8 cellular contexts compared by ENCODE assay signal in genomic region chr14:63852817-63853730, GRCh38. TPM values are rescaled to one million over a fixed set of nuclear protein-coding genes. Genes with fewer than 3 reads are reported as not detected.
A peak's percentile ranks its signal among the peaks of the same experiment; 100 is the strongest.
DNase-seq lines count a peak whose midpoint lies in the region; ATAC-seq, FAIRE-seq and TF ChIP-seq lines count a peak whose summit lies in the region.

SYNE2 (plus strand) TSS chr14:63853004; CDS start chr14:63909149, 56,145 bp downstream.

- H4K20me1 ChIP-seq in H1 (replicated peaks in 1 of 2; ENCODE audit: control insufficient read depth in 1 of 2, insufficient read depth in 2 of 2, low read length in 2 of 2) = peaks cover 5 to 14% of the 10 kb centered on the region in 2 experiments

- H3K14ac ChIP-seq in H1 (ENCODE audit: insufficient read length) = no peak within 1 kb of the TSS

- H3K27ac ChIP-seq in H1 (ENCODE audit: low read depth, low read length) = no peak within 1 kb of the TSS; the same call in 1 of the 2 replicates
- peak within 1 kb of the TSS; percentile 91 for H3K27ac ChIP-seq in mesendoderm (ENCODE audit: low read depth, low read length)

- TF ChIP-seq RAD21 in H1 (IDR thresholded peaks at IDR 0.05 in 1 of 2, conservative IDR thresholded peaks at IDR 0.05 in 1 of 2; ENCODE audit: low read depth in 2 of 2, low read length in 2 of 2) = peak; percentile 6 to 43; a peak in 2 of 4 replicates

- no peaks in the 10 kb centered on the region for H3K9me3 ChIP-seq in H1 (ENCODE audit: insufficient read depth in 2 of 2, low read depth in 1 of 2, low read length in 1 of 2)

- H2AFZ ChIP-seq in H1 (ENCODE audit: low read length) = peak within 1 kb of the TSS; percentile 99

- H2BK20ac ChIP-seq in H1 (ENCODE audit: low read length) = no peak within 1 kb of the TSS

- H3K36me3 ChIP-seq in H1 (ENCODE audit: control insufficient read depth in 2 of 4, insufficient read depth in 4 of 4, low read length in 3 of 4) = no peaks in the 10 kb centered on the region
- H3K36me3 ChIP-seq in mesendoderm (ENCODE audit: control insufficient read depth, insufficient read depth, low read length) = no peaks in the 10 kb centered on the region

- H3K27me3 ChIP-seq in H1 (replicated peaks in 1 of 4; ENCODE audit: control insufficient read depth in 3 of 4, extremely low read depth in 1 of 4, insufficient read depth in 3 of 4, low read length in 3 of 4) (peaks cover 0 to 2% (median 0%) of the 10 kb centered on the region in 4 experiments; a peak in 2 of 7 replicates), mesendoderm (ENCODE audit: insufficient read depth, low read length, poor library complexity) (peaks cover 4% of the 10 kb centered on the region)

- H3K4ac ChIP-seq in H1 (replicated peaks; ENCODE audit: insufficient read length, low read depth, low read length) (peak within 1 kb of the TSS; percentile 4), mesendoderm (ENCODE audit: low read depth, low read length) (peak within 1 kb of the TSS; percentile 85)

- H2BK120ac ChIP-seq in H1 (replicated peaks; ENCODE audit: low read depth, low read length) (no peak within 1 kb of the TSS), mesendoderm (ENCODE audit: low read depth, low read length) (peak within 1 kb of the TSS; percentile 70)

- FAIRE-seq in H1 (lab: Jason Lieb, UNC) = no peak

- H3K56ac ChIP-seq in H1 (replicated peaks; ENCODE audit: insufficient read length, low read depth, low read length) (no peak within 1 kb of the TSS), mesendoderm (ENCODE audit: low read length) (peak within 1 kb of the TSS; percentile 86)

- H3K23ac ChIP-seq in H1 (ENCODE audit: insufficient read length) = no peak within 1 kb of the TSS
- H3K23ac ChIP-seq in mesendoderm (ENCODE audit: low read length) = no peak within 1 kb of the TSS

- peak within 1 kb of the TSS; percentile 64 for H3K4me3 ChIP-seq in AG10803 (ENCODE audit: low read length)
- peak within 1 kb of the TSS; percentile 78 to 84 (median 80) for H3K4me3 ChIP-seq in H1 (ENCODE audit: extremely low read depth in 1 of 4, insufficient read depth in 2 of 4, low read depth in 3 of 4, low read length in 4 of 4)
- peak within 1 kb of the TSS; percentile 63 for H3K4me3 ChIP-seq in mesendoderm (ENCODE audit: low read length)

- TF ChIP-seq EP300 in H1 (IDR thresholded peaks at IDR 0.05; ENCODE audit: borderline replicate concordance in 1 of 2, low read depth in 2 of 2, low read length in 2 of 2) = no peak

- DNase-seq in AG10803 (ENCODE audit: low read depth) = peak; percentile 61
- peak; percentile 55 for DNase-seq in NCI-H526 treated with DMSO at 0.1 percent for 48 hours (lab: John Stamatoyannopoulos, UW)
- peak; percentile 93 for DNase-seq in activated CD8-positive, alpha-beta memory T cell treated with anti-CD3 and anti-CD28 coated beads for 24 hours
- peak in 1 of 2 experiments; percentile 89 for DNase-seq in H1 (ENCODE audit: low read depth in 1 of 2, low spot score in 2 of 2)
- peak; percentile 88 for DNase-seq in mesendoderm
- DNase-seq in stimulated activated CD8-positive, alpha-beta memory T cell treated with anti-CD3 and anti-CD28 coated beads, Interleukin-15, amount 100 ng/mL, for 24 hours (ENCODE audit: low read depth) = peak; percentile 67

- no peak within 1 kb of the TSS for H4K91ac ChIP-seq in H1 (replicated peaks; ENCODE audit: insufficient read length, low read length)

- H3K4me2 ChIP-seq in H1 (ENCODE audit: insufficient read depth in 1 of 2, low read depth in 2 of 2, low read length in 2 of 2) (peak within 1 kb of the TSS; percentile 82 to 99), mesendoderm (ENCODE audit: low read length) (peak within 1 kb of the TSS; percentile 81)

- peaks cover 10% of the 10 kb centered on the region; the same call in 1 of the 2 replicates for H3K23me2 ChIP-seq in H1 (ENCODE audit: low read depth, low read length)

- POLR2A ChIA-PET in H1 (lab: Charles Lee; ENCODE audit: partially characterized antibody) = interaction anchor here (0.7 to 1.1 kb wide), 8 partner anchors 14 to 210 kb away, joined by 3 to 4 read pairs (median 3); no protein-coding TSS in a partner anchor

- H3K9ac ChIP-seq in H1 (replicated peaks in 1 of 4; ENCODE audit: extremely low read depth in 1 of 4, low read depth in 3 of 4, low read length in 3 of 4) = peak within 1 kb of the TSS; percentile 67 to 79 (median 70)
- H3K9ac ChIP-seq in mesendoderm (ENCODE audit: low read length) = peak within 1 kb of the TSS; percentile 79

- TF ChIP-seq CTCF in AG10803 (conservative IDR thresholded peaks at IDR 0.05; ENCODE audit: low read length) = no peak
- TF ChIP-seq CTCF in H1 (IDR thresholded peaks at IDR 0.05; ENCODE audit: control extremely low read depth in 1 of 3, insufficient read depth in 1 of 3, low read depth in 1 of 3, low read length in 3 of 3) = peak in 2 of 3 experiments; percentile 17 to 21; a peak in 2 of 4 replicates

- H4K5ac ChIP-seq in H1 (ENCODE audit: insufficient read length, low read depth, low read length) (no peak within 1 kb of the TSS), mesendoderm (ENCODE audit: low read length) (no peak within 1 kb of the TSS)

- TF ChIP-seq POLR2A in H1 (IDR thresholded peaks at IDR 0.05; ENCODE audit: control extremely low read depth in 1 of 2, low read depth in 2 of 2, low read length in 2 of 2) = peak; percentile 18 to 65; a peak in 2 of 3 replicates

- CTCF ChIA-PET in H1 (lab: Charles Lee; ENCODE audit: partially characterized antibody) = interaction anchor here (0.7 to 1.3 kb wide), 3 partner anchors 11 to 454 kb away, joined by 3 read pairs; no protein-coding TSS in a partner anchor

- H3K4me1 ChIP-seq in H1 (replicated peaks in 1 of 4; ENCODE audit: control insufficient read depth in 3 of 4, insufficient read depth in 4 of 4, low read length in 3 of 4) (peaks cover 0 to 3% (median 2%) of the 10 kb centered on the region in 4 experiments; a peak in 5 of 7 replicates), mesendoderm (ENCODE audit: control insufficient read depth, low read depth, low read length) (peaks cover 2% of the 10 kb centered on the region)

- H2BK5ac ChIP-seq in H1 (ENCODE audit: low read depth, low read length) (no peak within 1 kb of the TSS; the same call in 1 of the 2 replicates), mesendoderm (ENCODE audit: low read length) (no peak within 1 kb of the TSS)

- peak; percentile 63 for ATAC-seq in GM18873 (IDR thresholded peaks at IDR 0.05; ENCODE audit: low FRiP score, unreplicated experiment)
- ATAC-seq in HG03135 (IDR thresholded peaks at IDR 0.05; ENCODE audit: unreplicated experiment) = peak; percentile 79

- no peak within 1 kb of the TSS; the same call in 1 of the 2 replicates for H2BK15ac ChIP-seq in H1 (ENCODE audit: low read length)
- peak within 1 kb of the TSS; percentile 7 for H2BK15ac ChIP-seq in mesendoderm (replicated peaks; ENCODE audit: low read depth)

- no peak within 1 kb of the TSS for H2BK12ac ChIP-seq in H1 (ENCODE audit: low read depth, low read length)

- H2AK5ac ChIP-seq in H1 (ENCODE audit: low read depth, low read length) (no peak within 1 kb of the TSS), mesendoderm (ENCODE audit: low read length) (no peak within 1 kb of the TSS)

- 1% methylated on average over 73 of the region's 123 CpGs; no CpG with 5 or more reads in 1 of the 2 experiments for WGBS in H1 (ENCODE audit: extremely low coverage in 1 of 2, insufficient coverage in 1 of 2, insufficient read length in 1 of 2, insufficient replicate concordance in 2 of 2, low coverage in 1 of 2, low lambda C conversion rate in 2 of 2, missing lambda C conversion rate in 1 of 2), 2 experiments
- WGBS in mesendoderm (ENCODE audit: extremely low coverage, insufficient coverage, low lambda C conversion rate) = no CpG with 5 or more reads among the region's 123 CpGs

- H4K8ac ChIP-seq in H1 (ENCODE audit: extremely low read depth, insufficient read depth, low read length) (peak within 1 kb of the TSS; percentile 86), mesendoderm (ENCODE audit: low read depth, low read length) (peak within 1 kb of the TSS; percentile 70)

- H3K79me1 ChIP-seq in H1 (ENCODE audit: low read depth, low read length) (peaks cover 5% of the 10 kb centered on the region), mesendoderm (ENCODE audit: low read length) (peaks cover 9% of the 10 kb centered on the region)

- H3K18ac ChIP-seq in H1 (ENCODE audit: extremely low read depth, low read length) (peak within 1 kb of the TSS; percentile 38), mesendoderm (ENCODE audit: low read length) (peak within 1 kb of the TSS; percentile 98)

- peaks cover 10 to 42% of the 10 kb centered on the region in 2 experiments for H3K79me2 ChIP-seq in H1 (ENCODE audit: control insufficient read depth in 1 of 2, insufficient read depth in 2 of 2, low read length in 2 of 2)
- peaks cover 3% of the 10 kb centered on the region for H3K79me2 ChIP-seq in mesendoderm (ENCODE audit: control insufficient read depth, insufficient read depth, low read length)

TF ChIP-seq in H1, 55 proteins besides CTCF, POLR2A, EP300 and RAD21 (continues in another document):
- peak; percentile 68 for TF ChIP-seq KDM4A (IDR thresholded peaks at IDR 0.05; ENCODE audit: low read depth, low read length, severe bottlenecking)
- TF ChIP-seq TAF7 (optimal IDR thresholded peaks at IDR 0.05; ENCODE audit: borderline replicate concordance, low read depth, low read length) = peak; percentile 71
- TF ChIP-seq TAF1 (IDR thresholded peaks at IDR 0.05; ENCODE audit: low read depth, low read length) = peak; percentile 66
- TF ChIP-seq TBP (IDR thresholded peaks at IDR 0.05; ENCODE audit: low read depth, low read length) = peak; percentile 7; the same call in 1 of the 2 replicates
- peak; percentile 46 for TF ChIP-seq PHF8 (conservative IDR thresholded peaks at IDR 0.05; ENCODE audit: low read depth, low read length)
- TF ChIP-seq TEAD4 (IDR thresholded peaks at IDR 0.05; ENCODE audit: low read depth, low read length) = no peak
- TF ChIP-seq YY1 (IDR thresholded peaks at IDR 0.05; ENCODE audit: low read depth, low read length) = no peak
- TF ChIP-seq SIN3A (conservative IDR thresholded peaks at IDR 0.05 in 1 of 2, IDR thresholded peaks at IDR 0.05 in 1 of 2; ENCODE audit: low read depth in 1 of 2, low read length in 2 of 2) = peak in 1 of 2 experiments; percentile 43; a peak in 1 of 4 replicates
- peak; percentile 9 for TF ChIP-seq EZH2 (IDR thresholded peaks at IDR 0.05; ENCODE audit: low read depth, low read length, severe bottlenecking)

RNA-seq across cellular contexts. Expression of gene SYNE2, which starts in this region (rescaled TPM):
- 43.6 and 46.1 TPM in 2 replicates for total RNA-seq in H1 (2021; fragmentation: NEBNext Ultra II Directional; extraction: Animal tissue kit (Norgen Biotek cat#: 25700))
- 32.6 and 44.3 TPM in 2 replicates for polyA plus RNA-seq in H1 (2011; rRNA removed)
- 26.1 TPM for polyA plus RNA-seq in H1 (2011; cell fraction: cytosol; rRNA removed)
- 278 TPM for polyA plus RNA-seq in H1 (2011; cell fraction: nucleus; rRNA removed)
- 33.3 to 40.9 TPM (median 36.8 TPM) in 4 replicates for polyA plus RNA-seq in H1 (2012, experiment 1 of 2)
- 3.7 TPM for polyA plus RNA-seq in H1 (2012, experiment 2 of 2)
- polyA plus RNA-seq in H1 (2013, experiment 1 of 2) = 19.3 TPM
- polyA plus RNA-seq in H1 (2013, experiment 2 of 2) = 19.0 TPM
- polyA minus RNA-seq in H1 (2011; rRNA and poly(A)+ RNA removed) = 179 and 213 TPM in 2 replicates
- polyA minus RNA-seq in H1 (2011; cell fraction: cytosol; rRNA and poly(A)+ RNA removed) = 53.7 TPM
- 393 TPM for polyA minus RNA-seq in H1 (2011; cell fraction: nucleus; rRNA and poly(A)+ RNA removed)
- polyA plus RNA-seq in mesendoderm (2013, experiment 1 of 2) = 8.7 TPM
- 8.3 TPM for polyA plus RNA-seq in mesendoderm (2013, experiment 2 of 2)
